1 cellular context compared by ENCODE assay signal in genomic region chr7:101218236-101219130, GRCh38.
TF ChIP-seq lines count a peak whose summit lies in the region.

No MANE protein-coding gene starts in this region.

TF ChIP-seq in HepG2, 621 proteins besides CTCF, POLR2A, EP300 and RAD21 (continued from another document and continues in another):
- TF ChIP-seq ESRRA (CRISPR knock-in tag; IDR thresholded peaks at IDR 0.05; ENCODE audit: low read depth) (no peak), HOXA9 (CRISPR knock-in tag; IDR thresholded peaks at IDR 0.05; ENCODE audit: borderline replicate concordance) (no peak), ZBTB44 (CRISPR knock-in tag; IDR thresholded peaks at IDR 0.05) (no peak), ZNF564 (CRISPR knock-in tag; IDR thresholded peaks at IDR 0.05) (no peak), ZNF724P (CRISPR knock-in tag; IDR thresholded peaks at IDR 0.05; ENCODE audit: borderline replicate concordance) (no peak; the same call in 1 of the 2 replicates), ZNF276 (CRISPR knock-in tag; IDR thresholded peaks at IDR 0.05; ENCODE audit: low read depth) (0 out of 2 replicates have a peak, but pooled peaks have one; percentile 15), HNRNPUL1 (IDR thresholded peaks at IDR 0.05; ENCODE audit: low read depth, low read length) (no peak), HBP1 (CRISPR knock-in tag; IDR thresholded peaks at IDR 0.05; ENCODE audit: low read depth) (no peak), ZNF281 (CRISPR knock-in tag; IDR thresholded peaks at IDR 0.05; ENCODE audit: borderline replicate concordance) (no peak), AKAP8 (CRISPR knock-in tag; IDR thresholded peaks at IDR 0.05) (no peak), ZNF629 (CRISPR knock-in tag; conservative IDR thresholded peaks at IDR 0.05) (no peak), HNF1B (CRISPR knock-in tag; IDR thresholded peaks at IDR 0.05) (peak; percentile 88), SP2 (CRISPR knock-in tag; IDR thresholded peaks at IDR 0.05) (no peak), TRAFD1 (CRISPR knock-in tag; IDR thresholded peaks at IDR 0.05; ENCODE audit: borderline replicate concordance) (no peak), EED (CRISPR knock-in tag; IDR thresholded peaks at IDR 0.05) (no peak), BCL6 (CRISPR knock-in tag; IDR thresholded peaks at IDR 0.05) (no peak), SRSF1 (optimal IDR thresholded peaks at IDR 0.05; ENCODE audit: low read depth, low read length) (no peak), PBX2 (CRISPR knock-in tag; IDR thresholded peaks at IDR 0.05) (no peak), RBM22 (optimal IDR thresholded peaks at IDR 0.05; ENCODE audit: low read length) (no peak), ZBTB40 (IDR thresholded peaks at IDR 0.05) (no peak), ZBTB40 (CRISPR knock-in tag; IDR thresholded peaks at IDR 0.05) (no peak), GRHL1 (CRISPR knock-in tag; conservative IDR thresholded peaks at IDR 0.05) (no peak), ZNF770 (CRISPR knock-in tag; IDR thresholded peaks at IDR 0.05) (peak; percentile 100), SAFB2 (CRISPR knock-in tag; IDR thresholded peaks at IDR 0.05; ENCODE audit: borderline replicate concordance, low read depth) (no peak; the same call in 1 of the 2 replicates)
